8 cellular contexts compared by ENCODE assay signal in the genomic region with DNA sequence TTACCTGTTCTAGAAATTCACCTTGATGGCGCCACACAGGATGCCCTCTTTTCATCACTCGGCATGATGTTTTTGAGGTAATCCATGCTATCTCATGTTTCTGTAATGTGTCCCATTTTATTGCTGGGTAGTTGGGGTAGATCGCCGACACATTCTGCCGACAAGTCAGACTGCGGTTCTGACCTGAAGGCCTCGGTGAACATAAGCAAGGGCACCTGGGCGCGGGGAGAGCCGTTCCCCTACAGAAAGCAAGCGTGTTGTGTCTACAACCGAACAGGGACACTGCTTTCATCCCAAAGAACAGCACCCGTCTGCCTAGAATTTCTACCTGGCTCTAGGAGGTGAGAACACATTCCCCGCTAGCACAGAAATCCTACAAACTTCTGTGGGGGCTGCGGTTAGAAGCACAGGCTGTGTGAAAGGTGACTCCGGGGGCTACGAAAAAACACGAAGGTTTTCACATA.
DNase-seq lines count a peak whose midpoint lies in the region; ATAC-seq and TF ChIP-seq lines count a peak whose summit lies in the region.

No MANE protein-coding gene starts in this region.

- H3K9me3 ChIP-seq in BLaER1 treated with 17β-estradiol and CSF1 and Interleukin-3, amounts not matched to agents 10 nM and 100 nM (replicated peaks in 1 of 11) = peaks cover 17 to 27% (median 21%) of the 10 kb centered on the region in 11 experiments
- no peaks in the 10 kb centered on the region for H3K9me3 ChIP-seq in colonic mucosa
- no peaks in the 10 kb centered on the region for H3K9me3 ChIP-seq in naive thymus-derived CD4-positive, alpha-beta T cell (ENCODE audit: control insufficient read depth in 2 of 3, low read length in 3 of 3)

- CTCF ChIA-PET in naive thymus-derived CD4-positive, alpha-beta T cell (lab: Charles Lee) = interaction anchor here (1.9 kb wide), 1 partner anchor 11 kb away, joined by 8 read pairs; no protein-coding TSS in a partner anchor

- DNase-seq in LoVo (ENCODE audit: low spot score) (peak; percentile 12), colonic mucosa (peak; percentile 41), RPMI8226 (no peak), NOMO-1 treated with dmso at 0.1 percent for 144 hours (lab: John Stamatoyannopoulos, UW; ENCODE audit: unreplicated experiment) (no peak), kidney tubule cell (ENCODE audit: low spot score) (no peak)
- DNase-seq in naive thymus-derived CD4-positive, alpha-beta T cell = no peak

- H3K4me1 Mint-ChIP-seq in naive thymus-derived CD4-positive, alpha-beta T cell = peaks cover 24 to 42% (median 34%) of the 10 kb centered on the region in 7 donors

- peaks cover 13 to 34% (median 26%) of the 10 kb centered on the region in 10 experiments for H3K4me1 ChIP-seq in BLaER1 treated with 17β-estradiol and CSF1 and Interleukin-3, amounts not matched to agents 10 nM and 100 nM
- H3K4me1 ChIP-seq in colonic mucosa = no peaks in the 10 kb centered on the region
- H3K4me1 ChIP-seq in naive thymus-derived CD4-positive, alpha-beta T cell (ENCODE audit: control insufficient read depth in 2 of 2, insufficient read depth in 2 of 2, low read length in 2 of 2) = peaks cover 5 to 12% of the 10 kb centered on the region in 2 donors

- H3K27me3 ChIP-seq in BLaER1 treated with 17β-estradiol and CSF1 and Interleukin-3, amounts not matched to agents 10 nM and 100 nM = no peaks in the 10 kb centered on the region
- no peaks in the 10 kb centered on the region for H3K27me3 ChIP-seq in colonic mucosa
- H3K27me3 ChIP-seq in naive thymus-derived CD4-positive, alpha-beta T cell (ENCODE audit: control insufficient read depth in 2 of 2, insufficient read depth in 2 of 2, low read length in 2 of 2) = no peaks in the 10 kb centered on the region

- peak overlapping the region in 9 of 11 experiments; percentile 83 to 93 (median 87); a peak in 18 of 22 replicates for H3K27ac ChIP-seq in BLaER1 treated with 17β-estradiol and CSF1 and Interleukin-3, amounts not matched to agents 10 nM and 100 nM
- peak overlapping the region; percentile 86 for H3K27ac ChIP-seq in colonic mucosa
- H3K27ac ChIP-seq in naive thymus-derived CD4-positive, alpha-beta T cell (ENCODE audit: low read depth, low read length) = peak overlapping the region; percentile 78

- H3K36me3 Mint-ChIP-seq in naive thymus-derived CD4-positive, alpha-beta T cell = peaks cover 0 to 4% (median 0%) of the 10 kb centered on the region in 5 donors

- no peaks in the 10 kb centered on the region for H4K20me1 ChIP-seq in BLaER1 treated with 17β-estradiol and CSF1 and Interleukin-3, amounts not matched to agents 10 nM and 100 nM

- H3K27me3 Mint-ChIP-seq in naive thymus-derived CD4-positive, alpha-beta T cell = peaks cover 5 to 68% (median 18%) of the 10 kb centered on the region in 5 donors

- peak overlapping the region; percentile 75 to 91 (median 83); a peak in 21 of 22 replicates for H3K9ac ChIP-seq in BLaER1 treated with 17β-estradiol and CSF1 and Interleukin-3, amounts not matched to agents 10 nM and 100 nM
- peak overlapping the region; percentile 82 to 85 for H3K9ac ChIP-seq in colonic mucosa (ENCODE audit: low read depth in 2 of 2, low read length in 2 of 2)

- POLR2A ChIA-PET in naive thymus-derived CD4-positive, alpha-beta T cell (lab: Charles Lee) = interaction anchor here (0.7 to 1.4 kb wide), 7 partner anchors 10 to 70 kb away, joined by 3 to 7 read pairs (median 3); no protein-coding TSS in a partner anchor

- H3K9me3 Mint-ChIP-seq in naive thymus-derived CD4-positive, alpha-beta T cell = peaks cover 0 to 3% (median 0%) of the 10 kb centered on the region in 11 donors

- no peak for TF ChIP-seq CTCF in colonic mucosa (IDR thresholded peaks at IDR 0.05)

- H3K36me3 ChIP-seq in BLaER1 treated with 17β-estradiol and CSF1 and Interleukin-3, amounts not matched to agents 10 nM and 100 nM = peaks cover 0 to 11% (median 0%) of the 10 kb centered on the region in 11 experiments; a peak in 4 of 22 replicates
- no peaks in the 10 kb centered on the region for H3K36me3 ChIP-seq in colonic mucosa
- no peaks in the 10 kb centered on the region for H3K36me3 ChIP-seq in naive thymus-derived CD4-positive, alpha-beta T cell (ENCODE audit: control insufficient read depth in 2 of 3, insufficient read depth in 3 of 3, low read length in 3 of 3)

- peak overlapping the region; percentile 81 to 98 (median 94) for H3K4me2 ChIP-seq in BLaER1 treated with 17β-estradiol and CSF1 and Interleukin-3, amounts not matched to agents 10 nM and 100 nM

- peak overlapping the region; percentile 84 to 99 (median 96) for H3K4me3 Mint-ChIP-seq in naive thymus-derived CD4-positive, alpha-beta T cell

- peak overlapping the region; percentile 89 to 99 (median 97) for H3K27ac Mint-ChIP-seq in naive thymus-derived CD4-positive, alpha-beta T cell

- peak overlapping the region; percentile 61 to 74 (median 68) for H3K4me3 ChIP-seq in BLaER1 treated with 17β-estradiol and CSF1 and Interleukin-3, amounts not matched to agents 10 nM and 100 nM
- peak overlapping the region; percentile 40 for H3K4me3 ChIP-seq in colonic mucosa
- H3K4me3 ChIP-seq in naive thymus-derived CD4-positive, alpha-beta T cell (ENCODE audit: low read length) = peak overlapping the region; percentile 86

- intact Hi-C loops in colonic mucosa (cut with DNase I) = loop anchor here (10.0 kb wide), 1 partner anchor 69 kb away; no protein-coding TSS in a partner anchor
- intact Hi-C loops in naive thymus-derived CD4-positive, alpha-beta T cell (cut with micrococcal nuclease) = loop anchor here in 1 of 2 donors (5.0 kb wide), 1 partner anchor 52 kb away; no protein-coding TSS in a partner anchor

- no peak for ATAC-seq in naive thymus-derived CD4-positive, alpha-beta T cell
- no peak for ATAC-seq in HG02571 (IDR thresholded peaks at IDR 0.05; ENCODE audit: unreplicated experiment)

Comparison
In these comparisons a context has a peak if more than half of its experiments do, and no peak if none do; other contexts are left out.
1. DNase-seq: peak in LoVo (single experiment) and colonic mucosa (single experiment); none in naive thymus-derived CD4-positive, alpha-beta T cell (0 of 9), RPMI8226 (single experiment), NOMO-1 treated with dmso at 0.1 percent for 144 hours (single experiment) and kidney tubule cell (single experiment).
2. Peak in every context shown above with its lines, with median percentiles within 50 percentile points of each other: H3K27ac ChIP-seq and H3K4me3 ChIP-seq.